1 cellular context compared by ENCODE assay signal in genomic region chr4:103499094-103499493, GRCh38.
TF ChIP-seq lines count a peak whose summit lies in the region.

No MANE protein-coding gene starts in this region.

TF ChIP-seq in GM23338, 12 proteins besides CTCF, POLR2A, EP300 and RAD21 (continued from another document):
- no peak for TF ChIP-seq ZNF462 (CRISPR knock-in tag; IDR thresholded peaks at IDR 0.05)
- no peak for TF ChIP-seq ETS1 (IDR thresholded peaks at IDR 0.05)
